ENCODE assay signal across 12 cellular contexts in genomic region chr5:56983593-56984361, GRCh38. TPM values are rescaled to one million over a fixed set of nuclear protein-coding genes. Genes with fewer than 3 reads are reported as not detected.
DNase-seq lines count a peak whose midpoint lies in the region; ATAC-seq and TF ChIP-seq lines count a peak whose summit lies in the region.
"Had no signal": no experiment of that assay in that cellular context is flagged by ENCODE, and none has a peak within 500 bp of the region (broad histone marks: within the 10 kb centered on the region; RNA-seq: fewer than 3 reads in every experiment).

No MANE protein-coding gene starts in this region.

- no peak overlapping the region for H3K27ac ChIP-seq in right atrium auricular region
- H3K27ac ChIP-seq in MM.1S (ENCODE audit: low read length) = no peak overlapping the region
- H3K27ac ChIP-seq: coronary artery had no signal

- DNase-seq in erythroblast (lab: John Stamatoyannopoulos, UW) (peak; percentile 51 to 89), GM03348 (ENCODE audit: low spot score) (no peak), right atrium auricular region (ENCODE audit: low spot score) (no peak), cortex of kidney (lab: John Stamatoyannopoulos, UW) (no peak), MM.1S (no peak)
- DNase-seq: right cardiac atrium, T-helper 9 cell had no signal

- H3K4me1 ChIP-seq in right atrium auricular region (no peaks in the 10 kb centered on the region), MM.1S (ENCODE audit: low read length) (no peaks in the 10 kb centered on the region; the same call in 1 of the 2 replicates)

- ATAC-seq in GM18517 (IDR thresholded peaks at IDR 0.05; ENCODE audit: unreplicated experiment) (peak; percentile 65), GM19463 (IDR thresholded peaks at IDR 0.05; ENCODE audit: unreplicated experiment) (peak; percentile 59), HG03342 (IDR thresholded peaks at IDR 0.05; ENCODE audit: unreplicated experiment) (peak; percentile 46)
- ATAC-seq: Panc1, right cardiac atrium had no signal

- H3K9me3 ChIP-seq in right atrium auricular region = no peaks in the 10 kb centered on the region
- no peaks in the 10 kb centered on the region for H3K9me3 ChIP-seq in MM.1S (replicated peaks; ENCODE audit: insufficient read depth, low read length)

- H3K4me3 ChIP-seq in right atrium auricular region = no peak overlapping the region
- no peak overlapping the region for H3K4me3 ChIP-seq in MM.1S (ENCODE audit: low read length)
- H3K4me3 ChIP-seq: coronary artery had no signal

- H3K27me3 ChIP-seq in right atrium auricular region (no peaks in the 10 kb centered on the region), MM.1S (replicated peaks; ENCODE audit: insufficient read depth, low read length) (no peaks in the 10 kb centered on the region)

- no peaks in the 10 kb centered on the region for H4K20me1 ChIP-seq in MM.1S (ENCODE audit: insufficient read depth, low read length)

- TF ChIP-seq POLR2A in erythroblast (IDR thresholded peaks at IDR 0.05; ENCODE audit: low read length) = no peak

- no peak overlapping the region for H2AFZ ChIP-seq in MM.1S (ENCODE audit: low read length)

- H3K79me2 ChIP-seq in MM.1S (ENCODE audit: low read length) = no peaks in the 10 kb centered on the region

- H3K4me2 ChIP-seq in MM.1S (ENCODE audit: low read depth, low read length) = no peak overlapping the region

- H3K36me3 ChIP-seq in right atrium auricular region (no peaks in the 10 kb centered on the region), MM.1S (replicated peaks; ENCODE audit: insufficient read depth, low read length) (no peaks in the 10 kb centered on the region)

- TF ChIP-seq CTCF in right atrium auricular region (IDR thresholded peaks at IDR 0.05) (no peak), MM.1S (IDR thresholded peaks at IDR 0.05; ENCODE audit: low read length) (no peak)

- H3K9ac ChIP-seq in MM.1S (ENCODE audit: low read length) = no peak overlapping the region

- no peaks in the 10 kb centered on the region for H3F3A ChIP-seq in MM.1S (ENCODE audit: insufficient read depth, low read length)

- no peaks in the 10 kb centered on the region for H3K9me2 ChIP-seq in MM.1S (replicated peaks; ENCODE audit: insufficient read depth, low read length)

RNA-seq across cellular contexts. Expression of gene MIER3, which starts 31.9 kb away (rescaled TPM):
- 10 to 100 TPM; 11.2 to 20.4 TPM for total RNA-seq in right atrium auricular region

Comparison
In these comparisons a context has a peak if more than half of its experiments do, and no peak if none do; other contexts are left out.
1. DNase-seq: peak in erythroblast (2 of 2); none in GM03348 (single experiment), right atrium auricular region (single experiment), cortex of kidney (single experiment) and MM.1S (single experiment).
2. Peak in every context shown above with its lines, with median percentiles within 50 percentile points of each other: ATAC-seq.